In the genomic region with DNA sequence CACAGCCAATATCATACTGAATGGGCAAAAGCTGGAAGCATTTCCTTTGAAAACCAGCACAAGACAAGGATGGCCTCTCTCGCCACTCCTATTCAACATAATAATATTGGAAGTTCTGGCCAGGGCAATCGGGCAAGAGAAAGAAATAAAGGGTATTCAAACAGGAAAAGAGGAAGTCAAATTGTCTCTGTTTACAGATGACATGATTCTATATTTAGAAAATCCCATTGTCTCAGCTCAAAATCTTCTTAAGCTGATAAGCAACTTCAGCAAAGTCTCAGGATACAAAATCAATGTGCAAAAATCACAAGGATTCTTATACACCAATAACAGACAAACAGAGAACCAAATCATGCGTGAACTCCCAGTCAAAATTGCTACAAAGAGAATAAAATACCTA, we compare ENCODE assay signal across 8 cellular contexts. TPM values are rescaled to one million over a fixed set of nuclear protein-coding genes. Genes with fewer than 3 reads are reported as not detected.
"Had no signal": no experiment of that assay in that cellular context is flagged by ENCODE, and none has a peak within 500 bp of the region (broad histone marks: within the 10 kb centered on the region; RNA-seq: fewer than 3 reads in every experiment).

No MANE protein-coding gene starts in this region.

RNA-seq across cellular contexts. Expression of a gene that starts 47.1 kb away (rescaled TPM):
- total RNA-seq: activated B cell treated with CpG ODN at 0.5 μM for 24 hours, astrocyte, body of pancreas, breast epithelium, cardiac septum, cerebellum had no signal
- polyA plus RNA-seq: adrenal gland, aorta had no signal
